Comparison of ENCODE assay signal across 25 cellular contexts in the genomic region with DNA sequence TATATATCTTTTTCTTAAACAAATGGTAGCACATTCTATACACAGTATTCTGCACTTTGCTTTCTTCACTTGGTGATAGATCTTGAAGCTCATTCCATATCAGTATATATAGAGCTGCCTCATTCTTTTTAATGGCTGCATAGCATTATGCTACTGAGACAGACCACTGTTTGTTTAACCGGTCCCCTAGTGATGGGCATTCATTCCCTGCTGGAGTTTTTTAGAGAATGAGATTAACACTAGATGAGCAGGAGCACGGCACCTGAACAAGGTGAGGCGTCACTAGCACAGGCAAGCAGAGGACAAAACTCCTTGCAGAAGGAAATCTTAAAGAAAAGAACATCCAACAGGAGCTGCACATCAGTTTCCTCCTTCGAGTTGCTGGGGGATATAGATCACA.
"Had no signal": no experiment of that assay in that cellular context is flagged by ENCODE, and none has a peak within 500 bp of the region (broad histone marks: within the 10 kb centered on the region; RNA-seq: fewer than 3 reads in every experiment).

No MANE protein-coding gene starts in this region.

- H3K9me3 Mint-ChIP-seq: mesothelial cell of epicardium; naive B cell; natural killer cell; nephron progenitor cell; stimulated activated naive B cell treated with anti-CD40 and anti-IgM and Interleukin-4, amounts not matched to agents 10 μg/mL and 1 μg/mL and 100 μg/mL, for 72 hours had no signal

- ATAC-seq: natural killer cell; pancreas; right lobe of liver; stimulated activated naive B cell treated with anti-CD40 and anti-IgM and Interleukin-4, amounts not matched to agents 10 μg/mL and 1 μg/mL and 100 μg/mL, for 72 hours; stimulated activated naive CD8-positive, alpha-beta T cell treated with anti-CD3 and anti-CD28 coated beads, Interleukin-15, Interleukin-2, amounts not matched to agents 100 U/mL and 50 U/mL, for 24 hours had no signal

- H3K4me3 ChIP-seq: hepatocyte, left ventricle myocardium inferior, lung, pancreas, right atrium auricular region, right lobe of liver, skin epidermis, stomach, testis, thyroid gland, transverse colon, upper lobe of left lung, vagina had no signal

- H3K9me3 ChIP-seq: left ventricle myocardium inferior, pancreas, right atrium auricular region, right lobe of liver, stomach, testis, thyroid gland, transverse colon, upper lobe of left lung, vagina had no signal

- H3K4me1 ChIP-seq: left ventricle myocardium inferior, pancreas, right atrium auricular region, right lobe of liver, stomach, thyroid gland, transverse colon, upper lobe of left lung, vagina had no signal

- H3K36me3 Mint-ChIP-seq: mesothelial cell of epicardium; naive B cell; natural killer cell; stimulated activated naive B cell treated with anti-CD40 and anti-IgM and Interleukin-4, amounts not matched to agents 10 μg/mL and 1 μg/mL and 100 μg/mL, for 72 hours had no signal

- H3K36me3 ChIP-seq: left ventricle myocardium inferior, pancreas, right atrium auricular region, right lobe of liver, stomach, thyroid gland, transverse colon, upper lobe of left lung, vagina had no signal

- H3K27ac ChIP-seq: hepatocyte, left ventricle myocardium inferior, pancreas, right atrium auricular region, right lobe of liver, skin epidermis, stomach, testis, thyroid gland, transverse colon, upper lobe of left lung, vagina had no signal

- DNase-seq: islet precursor cell; left ventricle myocardium inferior; mesendoderm; naive B cell; natural killer cell; nephron progenitor cell; right lobe of liver; stimulated activated CD4-positive, alpha-beta T cell treated with anti-CD3 and anti-CD28 coated beads, Interleukin-12 subunit alpha, Interleukin-12 subunit beta, amount 100 ng/mL, for 4 hours; stimulated activated CD4-positive, alpha-beta T cell treated with anti-CD3 and anti-CD28 coated beads, Interleukin-15, amount 100 ng/mL, for 24 hours; stimulated activated CD4-positive, alpha-beta T cell treated with anti-CD3 and anti-CD28 coated beads, Interleukin-2, amount 100 ng/mL, for 24 hours; stimulated activated CD4-positive, alpha-beta T cell treated with anti-CD3 and anti-CD28 coated beads, Interleukin-4, amount 100 ng/mL, for 1 hour; stimulated activated naive B cell treated with anti-CD40 and anti-IgM and Interleukin-4, amounts not matched to agents 10 μg/mL and 1 μg/mL and 100 μg/mL, for 72 hours; stimulated activated naive CD8-positive, alpha-beta T cell treated with anti-CD3 and anti-CD28 coated beads, Interleukin-15, Interleukin-2, amounts not matched to agents 100 U/mL and 50 U/mL, for 24 hours; stomach; thyroid gland; transverse colon; upper lobe of left lung had no signal

- H3K27me3 ChIP-seq: pancreas, right atrium auricular region, right lobe of liver, testis, thyroid gland, upper lobe of left lung, vagina had no signal

- H3K27ac Mint-ChIP-seq: mesothelial cell of epicardium; naive B cell; natural killer cell; nephron progenitor cell; stimulated activated naive B cell treated with anti-CD40 and anti-IgM and Interleukin-4, amounts not matched to agents 10 μg/mL and 1 μg/mL and 100 μg/mL, for 72 hours had no signal

- H3K4me3 Mint-ChIP-seq: mesothelial cell of epicardium; naive B cell; natural killer cell; nephron progenitor cell; stimulated activated naive B cell treated with anti-CD40 and anti-IgM and Interleukin-4, amounts not matched to agents 10 μg/mL and 1 μg/mL and 100 μg/mL, for 72 hours had no signal

- H3K4me1 Mint-ChIP-seq: mesothelial cell of epicardium; naive B cell; stimulated activated naive B cell treated with anti-CD40 and anti-IgM and Interleukin-4, amounts not matched to agents 10 μg/mL and 1 μg/mL and 100 μg/mL, for 72 hours had no signal
